Comparison of ENCODE assay signal across 8 cellular contexts in genomic region chr13:63829609-63830008, GRCh38.
DNase-seq lines count a peak whose midpoint lies in the region; ATAC-seq, FAIRE-seq and TF ChIP-seq lines count a peak whose summit lies in the region.
"Not testable (repeated sequence)": the region's sequence is repeated elsewhere in the genome, so short reads cannot be mapped to it uniquely, and the experiment has no call there.

No MANE protein-coding gene starts in this region.

- not testable (repeated sequence) for DNase-seq in GM23338 (ENCODE audit: low spot score); PC-3; left lobe of liver (ENCODE audit: low spot score); lower lobe of right lung; upper lobe of right lung

- H3K4me3 Mint-ChIP-seq in GM23338 = not testable (repeated sequence)

- H3K9ac ChIP-seq in PC-3 (ENCODE audit: low read length) = not testable (repeated sequence)

- H4K20me1 ChIP-seq in GM23338 (replicated peaks; ENCODE audit: insufficient read depth); PC-3 (ENCODE audit: low read length): not testable (repeated sequence)

- H3K9me3 Mint-ChIP-seq in GM23338 = not testable (repeated sequence)

- H3K4me2 ChIP-seq in GM23338; PC-3 (ENCODE audit: low read length): not testable (repeated sequence)

- H3K9me2 ChIP-seq in GM23338 (ENCODE audit: insufficient read depth); PC-3 (replicated peaks; ENCODE audit: low read length): not testable (repeated sequence)

- not testable (repeated sequence) for H3K9me3 ChIP-seq in PC-3 (ENCODE audit: low read length); lower lobe of right lung; upper lobe of right lung

- ATAC-seq in GM23338 = peak; percentile 99
- peak; percentile 68 for ATAC-seq in HG02798 (IDR thresholded peaks at IDR 0.05; ENCODE audit: poor library complexity, unreplicated experiment)
- peak; percentile 89 for ATAC-seq in PC-3
- ATAC-seq in left lobe of liver = peak; percentile 40
- peak; percentile 37 to 51 for ATAC-seq in lower lobe of right lung
- peak; percentile 63 for ATAC-seq in upper lobe of right lung

- not testable (repeated sequence) for H3K27me3 ChIP-seq in GM23338 (ENCODE audit: insufficient read depth); PC-3 (ENCODE audit: low read length); lower lobe of right lung (ENCODE audit: low read depth); upper lobe of right lung

- BruUV-seq in PC-3 (replicated peaks; lab: Mats Ljungman, UMichigan) = not testable (repeated sequence)

- H3K27me3 Mint-ChIP-seq in GM23338 (ENCODE audit: insufficient read depth, low read depth, poor library complexity) = not testable (repeated sequence)

- not testable (repeated sequence) for H3K4me1 Mint-ChIP-seq in GM23338

- H3K4me1 ChIP-seq in GM23338 (ENCODE audit: insufficient read depth); PC-3 (ENCODE audit: insufficient read depth, low read length); lower lobe of right lung; upper lobe of right lung: not testable (repeated sequence)

- not testable (repeated sequence) for H3K4me3 ChIP-seq in GM23338; PC-3 (ENCODE audit: low read length); lower lobe of right lung; upper lobe of right lung

- not testable (repeated sequence) for H3K27ac Mint-ChIP-seq in GM23338

- FAIRE-seq in G401.6 (lab: Jason Lieb, UNC) = peak; percentile 97
- FAIRE-seq in TTC549 (lab: Jason Lieb, UNC) = peak; percentile 3

- not testable (repeated sequence) for H3K36me3 Mint-ChIP-seq in GM23338 (ENCODE audit: low read depth)

- not testable (repeated sequence) for H3K36me3 ChIP-seq in GM23338 (ENCODE audit: insufficient read depth); PC-3 (ENCODE audit: low read depth, low read length); lower lobe of right lung; upper lobe of right lung

- not testable (repeated sequence) for H3F3A ChIP-seq in GM23338 (replicated peaks; ENCODE audit: low read depth); PC-3 (ENCODE audit: low read length, unreplicated experiment)

- TF ChIP-seq CTCF in GM23338 (conservative IDR thresholded peaks at IDR 0.05; ENCODE audit: low read depth in 2 of 2); PC-3 (conservative IDR thresholded peaks at IDR 0.05; ENCODE audit: low read depth, low read length); lower lobe of right lung (IDR thresholded peaks at IDR 0.05); upper lobe of right lung (IDR thresholded peaks at IDR 0.05): not testable (repeated sequence)

- not testable (repeated sequence) for H3K27ac ChIP-seq in GM23338 (ENCODE audit: low read depth); PC-3 (ENCODE audit: low read length); lower lobe of right lung; upper lobe of right lung

- intact Hi-C loops in PC-3 (cut with micrococcal nuclease); lower lobe of right lung (cut with DNase I); upper lobe of right lung (cut with DNase I): not testable (repeated sequence)

- CTCF ChIA-PET in PC-3 (lab: Charles Lee) = not testable (repeated sequence)

- H3K79me2 ChIP-seq in GM23338 (replicated peaks; ENCODE audit: insufficient read depth); PC-3 (ENCODE audit: low read length): not testable (repeated sequence)

- POLR2A ChIA-PET in PC-3 (lab: Charles Lee; ENCODE audit: unreplicated experiment) = not testable (repeated sequence)

- not testable (repeated sequence) for H2AFZ ChIP-seq in GM23338; PC-3 (ENCODE audit: low read length)

Comparison
In these comparisons a context has a peak if more than half of its experiments do, and no peak if none do; other contexts are left out.
1. ATAC-seq: peak in every context shown above with its lines; median percentile 99 in GM23338; 89 in PC-3; 68 in HG02798; 63 in upper lobe of right lung; 44 in lower lobe of right lung; 40 in left lobe of liver.